Comparison of ENCODE assay signal across 8 cellular contexts in genomic region chr11:57546869-57547518, GRCh38. TPM values are rescaled to one million over a fixed set of nuclear protein-coding genes. Genes with fewer than 3 reads are reported as not detected.
A peak's percentile ranks its signal among the peaks of the same experiment; 100 is the strongest.
DNase-seq lines count a peak whose midpoint lies in the region; ATAC-seq, FAIRE-seq and TF ChIP-seq lines count a peak whose summit lies in the region.

No MANE protein-coding gene starts in this region.

- DNase-seq in CD8-positive, alpha-beta memory T cell = no peak
- DNase-seq in astrocyte (ENCODE audit: low read depth) = no peak
- no peak for DNase-seq in omental fat pad (ENCODE audit: low spot score)
- no peak for DNase-seq in GDM1 (lab: John Stamatoyannopoulos, UW)
- no peak for DNase-seq in activated CD8-positive, alpha-beta memory T cell treated with anti-CD3 and anti-CD28 coated beads, Interleukin-2, amount 50 U/mL, for 4 hours
- no peak for DNase-seq in NCI-H187 treated with DMSO at 0.1 percent for 48 hours (lab: John Stamatoyannopoulos, UW)

- peak overlapping the region; percentile 46 to 93 (median 84) for H3K27ac Mint-ChIP-seq in CD8-positive, alpha-beta memory T cell
- no peak overlapping the region for H3K27ac Mint-ChIP-seq in astrocyte (ENCODE audit: unreplicated experiment)

- no peaks in the 10 kb centered on the region for H3K9me3 ChIP-seq in CD8-positive, alpha-beta memory T cell (ENCODE audit: low read length)
- H3K9me3 ChIP-seq in astrocyte (ENCODE audit: insufficient read depth, low read depth, low read length) = no peaks in the 10 kb centered on the region

- no peaks in the 10 kb centered on the region for H3K27me3 ChIP-seq in CD8-positive, alpha-beta memory T cell (ENCODE audit: insufficient read depth, low read length, poor library complexity, severe bottlenecking)
- H3K27me3 ChIP-seq in astrocyte (ENCODE audit: insufficient read depth, low read length) = no peaks in the 10 kb centered on the region

- H3K9ac ChIP-seq in astrocyte (ENCODE audit: low read length) = no peak overlapping the region

- H3K9me3 Mint-ChIP-seq in CD8-positive, alpha-beta memory T cell = no peaks in the 10 kb centered on the region
- no peaks in the 10 kb centered on the region for H3K9me3 Mint-ChIP-seq in astrocyte (ENCODE audit: unreplicated experiment)

- H3K36me3 Mint-ChIP-seq in CD8-positive, alpha-beta memory T cell = peaks cover 0 to 43% (median 10%) of the 10 kb centered on the region in 3 donors
- peaks cover 20% of the 10 kb centered on the region for H3K36me3 Mint-ChIP-seq in astrocyte (ENCODE audit: low read depth, unreplicated experiment)

- peaks cover 7 to 18% (median 9%) of the 10 kb centered on the region in 3 donors for H3K4me1 Mint-ChIP-seq in CD8-positive, alpha-beta memory T cell
- H3K4me1 Mint-ChIP-seq in astrocyte (ENCODE audit: low read depth, unreplicated experiment) = peaks cover 4% of the 10 kb centered on the region

- H3K27ac ChIP-seq in CD8-positive, alpha-beta memory T cell (ENCODE audit: low read depth, low read length) = peak overlapping the region; percentile 2
- H3K27ac ChIP-seq in astrocyte (ENCODE audit: low read depth, low read length) = no peak overlapping the region

- H3K4me3 Mint-ChIP-seq in CD8-positive, alpha-beta memory T cell = peak overlapping the region in 2 of 7 donors; percentile 34 to 73
- H3K4me3 Mint-ChIP-seq in astrocyte (ENCODE audit: unreplicated experiment) = peak overlapping the region; percentile 50

- H4K20me1 ChIP-seq in astrocyte (ENCODE audit: insufficient read depth, low read length) = no peaks in the 10 kb centered on the region

- H3K27me3 Mint-ChIP-seq in CD8-positive, alpha-beta memory T cell = no peaks in the 10 kb centered on the region
- peaks cover 8% of the 10 kb centered on the region for H3K27me3 Mint-ChIP-seq in astrocyte (ENCODE audit: low read depth, unreplicated experiment)

- TF ChIP-seq CTCF in astrocyte (IDR thresholded peaks at IDR 0.05; ENCODE audit: insufficient read depth, low read depth, low read length) (no peak), omental fat pad (IDR thresholded peaks at IDR 0.05) (no peak)

- H3K4me2 ChIP-seq in astrocyte (ENCODE audit: low read length) = no peak overlapping the region

- peaks cover 23% of the 10 kb centered on the region for H3K36me3 ChIP-seq in CD8-positive, alpha-beta memory T cell (ENCODE audit: insufficient read depth, low read length)
- no peaks in the 10 kb centered on the region for H3K36me3 ChIP-seq in astrocyte (ENCODE audit: insufficient read depth, low read length)

- POLR2A ChIA-PET in CD8-positive, alpha-beta memory T cell (lab: Charles Lee) = no interaction called here

- peak; percentile 45 for ATAC-seq in GM19328 (IDR thresholded peaks at IDR 0.05; ENCODE audit: unreplicated experiment)
- ATAC-seq in HG03558 (IDR thresholded peaks at IDR 0.05; ENCODE audit: extremely low read depth, unreplicated experiment) = peak; percentile 38
- ATAC-seq in omental fat pad (ENCODE audit: low FRiP score) = peak; percentile 8

- no peak for FAIRE-seq in astrocyte (lab: Jason Lieb, UNC)

- no peaks in the 10 kb centered on the region for H3K79me2 ChIP-seq in astrocyte (ENCODE audit: insufficient read depth, low read length)

- CTCF ChIA-PET in CD8-positive, alpha-beta memory T cell (lab: Charles Lee) = interaction anchor here (1.0 to 2.7 kb wide), 5 partner anchors 20 to 254 kb away, joined by 3 to 9 read pairs (median 3); partner anchors contain the start of gene UBE2L6

- no peak overlapping the region for H2AFZ ChIP-seq in astrocyte (ENCODE audit: low read depth, low read length)

- no peak overlapping the region for H3K4me3 ChIP-seq in CD8-positive, alpha-beta memory T cell (ENCODE audit: low read length)
- H3K4me3 ChIP-seq in astrocyte (ENCODE audit: insufficient read depth, low read depth, low read length) = no peak overlapping the region

- no peaks in the 10 kb centered on the region for H3K4me1 ChIP-seq in CD8-positive, alpha-beta memory T cell (ENCODE audit: insufficient read depth, low read length)
- no peaks in the 10 kb centered on the region for H3K4me1 ChIP-seq in astrocyte (ENCODE audit: insufficient read depth, low read length)

RNA-seq across cellular contexts. Expression of gene SMTNL1, which starts 9.6 kb away (rescaled TPM):
- total RNA-seq in CD8-positive, alpha-beta memory T cell = not detected
- 0.16 TPM for polyA plus RNA-seq in CD8-positive, alpha-beta memory T cell
- not detected in 2 replicates for total RNA-seq in astrocyte
- total RNA-seq in omental fat pad = not detected

RNA-seq across cellular contexts. Expression of gene TIMM10, which starts 16.4 kb away (rescaled TPM):
- 100 to 1,000 TPM; 151 to 154 TPM for total RNA-seq in CD8-positive, alpha-beta memory T cell
- polyA plus RNA-seq in CD8-positive, alpha-beta memory T cell = 72.2 TPM
- total RNA-seq in astrocyte (56.1 and 60.3 TPM in 2 replicates), omental fat pad (10 to 100 TPM; 42.9 to 49.0 (median 45.9) TPM)

RNA-seq across cellular contexts. Expression of gene UBE2L6, which starts 20.5 kb away (rescaled TPM):
- 10 to 100 TPM; 74.9 to 79.2 TPM for total RNA-seq in CD8-positive, alpha-beta memory T cell
- 286 TPM for polyA plus RNA-seq in CD8-positive, alpha-beta memory T cell
- total RNA-seq in astrocyte = 159 and 182 TPM in 2 replicates
- 100 to 1,000 TPM in 1 of 4 donors, 10 to 100 TPM in 3; 46.5 to 104 (median 52.6) TPM for total RNA-seq in omental fat pad

RNA-seq across cellular contexts. Expression of gene SLC43A1, which starts 31.5 kb away (rescaled TPM):
- total RNA-seq in CD8-positive, alpha-beta memory T cell = 10 to 100 TPM; 24.2 to 25.3 TPM
- polyA plus RNA-seq in CD8-positive, alpha-beta memory T cell = 23.5 TPM
- total RNA-seq in astrocyte (3.5 and 4.5 TPM in 2 replicates), omental fat pad (10 to 100 TPM; 11.5 to 40.4 (median 16.5) TPM)

RNA-seq across cellular contexts. Expression of gene SERPING1, which starts 50.5 kb away (rescaled TPM):
- not detected for total RNA-seq in CD8-positive, alpha-beta memory T cell
- not detected for polyA plus RNA-seq in CD8-positive, alpha-beta memory T cell
- 62.5 and 92.1 TPM in 2 replicates for total RNA-seq in astrocyte
- total RNA-seq in omental fat pad = 1,000 to 10,000 TPM in 1 of 4 donors, 100 to 1,000 TPM in 3; 500 to 1,674 (median 892) TPM
